In the genomic region with DNA sequence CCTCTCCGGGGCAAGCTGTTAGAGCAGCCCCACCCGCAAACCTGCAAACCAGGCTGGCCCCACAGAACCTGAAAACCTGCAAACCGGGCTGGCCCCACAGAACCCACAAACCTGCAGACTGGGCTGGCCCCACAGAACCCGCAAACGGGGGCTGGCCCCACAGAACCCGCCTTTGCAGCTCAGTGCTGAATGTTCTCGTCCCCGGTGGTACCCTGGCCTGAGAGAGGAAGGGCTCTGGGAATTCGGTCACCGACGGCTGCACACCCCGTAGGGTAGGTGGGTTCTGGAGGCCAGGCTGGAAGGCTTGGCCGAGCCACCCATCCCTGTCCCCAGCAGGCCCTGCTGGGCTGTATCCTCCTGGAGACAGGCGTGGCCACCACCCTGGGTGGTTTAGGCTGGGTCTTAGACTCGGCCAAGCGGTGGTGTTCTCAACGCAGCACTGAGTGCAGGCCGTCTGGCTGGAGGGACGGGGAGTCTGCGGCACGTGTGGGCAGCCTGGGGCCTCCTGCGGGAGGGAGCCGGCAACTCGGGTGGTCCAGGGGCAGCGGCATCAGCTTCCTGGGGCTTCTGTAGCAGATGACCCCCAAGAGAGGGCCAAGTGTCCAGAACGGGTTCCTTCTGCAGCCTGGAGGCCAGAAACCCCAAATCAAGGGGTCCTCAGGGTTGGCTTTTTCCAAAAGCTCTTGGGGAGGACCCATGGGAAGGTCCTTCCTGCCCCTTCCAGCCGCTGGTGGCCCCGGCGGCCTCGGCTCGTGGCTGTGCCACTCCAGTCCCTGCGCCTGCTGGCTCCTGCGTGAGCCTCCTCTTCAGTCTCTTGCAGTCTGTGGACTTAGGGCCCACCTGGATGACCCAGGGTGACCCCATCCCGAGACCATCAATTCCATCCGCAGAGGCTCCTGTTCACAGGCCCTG, we compare ENCODE assay signal across 32 cellular contexts. TPM values are rescaled to one million over a fixed set of nuclear protein-coding genes. Genes with fewer than 3 reads are reported as not detected.
DNase-seq lines count a peak whose midpoint lies in the region; ATAC-seq, FAIRE-seq and TF ChIP-seq lines count a peak whose summit lies in the region.
"Had no signal": no experiment of that assay in that cellular context is flagged by ENCODE, and none has a peak within 500 bp of the region (broad histone marks: within the 10 kb centered on the region; RNA-seq: fewer than 3 reads in every experiment).

No MANE protein-coding gene starts in this region.

- no peak overlapping the region for H4K91ac ChIP-seq in H1 (replicated peaks; ENCODE audit: insufficient read length, low read length)
- H4K91ac ChIP-seq in mesenchymal stem cell (ENCODE audit: low read length) = no peak overlapping the region

- H3K27me3 ChIP-seq in BLaER1 treated with 17β-estradiol and CSF1 and Interleukin-3, amounts not matched to agents 10 nM and 100 nM = peaks cover 14 to 53% (median 30%) of the 10 kb centered on the region in 11 experiments
- peaks cover 6 to 65% (median 48%) of the 10 kb centered on the region in 4 experiments for H3K27me3 ChIP-seq in H1 (replicated peaks in 1 of 4; ENCODE audit: control insufficient read depth in 3 of 4, extremely low read depth in 1 of 4, insufficient read depth in 3 of 4, low read length in 3 of 4)
- peaks cover 12 to 71% of the 10 kb centered on the region in 2 experiments for H3K27me3 ChIP-seq in mesenchymal stem cell (ENCODE audit: control insufficient read depth in 1 of 2, insufficient read depth in 1 of 2, low read length in 2 of 2)
- H3K27me3 ChIP-seq in osteoblast (ENCODE audit: insufficient read depth, low read length) = peaks cover 6% of the 10 kb centered on the region

- H3K79me1 ChIP-seq in H1 (ENCODE audit: low read depth, low read length) = no peaks in the 10 kb centered on the region
- H3K79me1 ChIP-seq in mesenchymal stem cell (replicated peaks; ENCODE audit: low read length, poor library complexity, severe bottlenecking) = no peaks in the 10 kb centered on the region

- H2AFZ ChIP-seq in H1 (ENCODE audit: low read length) = no peak overlapping the region
- H2AFZ ChIP-seq in mesenchymal stem cell (ENCODE audit: low read depth, low read length) = no peak overlapping the region
- no peak overlapping the region for H2AFZ ChIP-seq in osteoblast (ENCODE audit: low read length)

- H2BK20ac ChIP-seq in H1 (ENCODE audit: low read length) = no peak overlapping the region

- H3K79me2 ChIP-seq in H1 (ENCODE audit: control insufficient read depth in 1 of 2, insufficient read depth in 2 of 2, low read length in 2 of 2) (no peaks in the 10 kb centered on the region), osteoblast (ENCODE audit: insufficient read depth, low read length) (no peaks in the 10 kb centered on the region)

- H3K23me2 ChIP-seq in H1 (ENCODE audit: low read depth, low read length) = peaks cover 3% of the 10 kb centered on the region; the same call in 1 of the 2 replicates

- H3K9me3 ChIP-seq in BLaER1 treated with 17β-estradiol and CSF1 and Interleukin-3, amounts not matched to agents 10 nM and 100 nM (replicated peaks in 1 of 11) = no peaks in the 10 kb centered on the region
- H3K9me3 ChIP-seq in H1 (ENCODE audit: insufficient read depth in 2 of 2, low read depth in 1 of 2, low read length in 1 of 2) = no peaks in the 10 kb centered on the region
- no peaks in the 10 kb centered on the region for H3K9me3 ChIP-seq in mesenchymal stem cell (ENCODE audit: control insufficient read depth, low read length)
- no peaks in the 10 kb centered on the region for H3K9me3 ChIP-seq in osteoblast (ENCODE audit: low read depth, low read length)
- H3K9me3 ChIP-seq: A549, Caco-2 had no signal

- peak overlapping the region in 7 of 11 experiments; percentile 57 to 81 (median 71); a peak in 10 of 22 replicates for H3K4me2 ChIP-seq in BLaER1 treated with 17β-estradiol and CSF1 and Interleukin-3, amounts not matched to agents 10 nM and 100 nM
- H3K4me2 ChIP-seq in H1 (ENCODE audit: insufficient read depth in 1 of 2, low read depth in 2 of 2, low read length in 2 of 2) (no peak overlapping the region), mesenchymal stem cell (ENCODE audit: low read length, poor library complexity, severe bottlenecking) (no peak overlapping the region), osteoblast (ENCODE audit: insufficient read depth, low read length) (no peak overlapping the region)
- H3K4me2 ChIP-seq: A549 had no signal

- TF ChIP-seq POLR2A in H1 (IDR thresholded peaks at IDR 0.05; ENCODE audit: control extremely low read depth in 1 of 2, low read depth in 2 of 2, low read length in 2 of 2) = no peak

- H2BK5ac ChIP-seq in H1 (ENCODE audit: low read depth, low read length) (no peak overlapping the region), mesenchymal stem cell (ENCODE audit: low read depth, low read length, poor library complexity, severe bottlenecking) (no peak overlapping the region)

- H3K4me3 ChIP-seq in BLaER1 treated with 17β-estradiol and CSF1 and Interleukin-3, amounts not matched to agents 10 nM and 100 nM = no peak overlapping the region
- H3K4me3 ChIP-seq in H1 (ENCODE audit: extremely low read depth in 1 of 4, insufficient read depth in 2 of 4, low read depth in 3 of 4, low read length in 4 of 4) (no peak overlapping the region), mesenchymal stem cell (ENCODE audit: insufficient read depth in 1 of 2, low read depth in 1 of 2, low read length in 2 of 2) (no peak overlapping the region), osteoblast (ENCODE audit: insufficient read depth, low read length) (no peak overlapping the region)
- H3K4me3 ChIP-seq: A549, GM12878, K562, SK-N-MC had no signal

- no peak for FAIRE-seq in H1 (lab: Jason Lieb, UNC)
- FAIRE-seq: A549, GM12878, H54, K562 had no signal

- no peak for TF ChIP-seq RAD21 in H1 (IDR thresholded peaks at IDR 0.05 in 1 of 2, conservative IDR thresholded peaks at IDR 0.05 in 1 of 2; ENCODE audit: low read depth in 2 of 2, low read length in 2 of 2)

- H3K4ac ChIP-seq in H1 (replicated peaks; ENCODE audit: insufficient read length, low read depth, low read length) (no peak overlapping the region), mesenchymal stem cell (ENCODE audit: low read depth in 1 of 2, low read length in 2 of 2) (no peak overlapping the region)

- H2BK12ac ChIP-seq in H1 (ENCODE audit: low read depth, low read length) (no peak overlapping the region; the same call in 1 of the 2 replicates), mesenchymal stem cell (ENCODE audit: low read length in 2 of 2) (no peak overlapping the region)

- POLR2A ChIA-PET in H1 (lab: Charles Lee; ENCODE audit: partially characterized antibody) = no interaction called here

- 0 out of 22 replicates have a peak overlapping the region, but pooled peaks of 1 of the 11 experiments have one; percentile 17 for H3K9ac ChIP-seq in BLaER1 treated with 17β-estradiol and CSF1 and Interleukin-3, amounts not matched to agents 10 nM and 100 nM
- H3K9ac ChIP-seq in H1 (replicated peaks in 1 of 4; ENCODE audit: extremely low read depth in 1 of 4, low read depth in 3 of 4, low read length in 3 of 4) = no peak overlapping the region
- no peak overlapping the region for H3K9ac ChIP-seq in mesenchymal stem cell (ENCODE audit: low read length)

- H3K56ac ChIP-seq in H1 (replicated peaks; ENCODE audit: insufficient read length, low read depth, low read length) = no peak overlapping the region

- ATAC-seq in HG02763 (IDR thresholded peaks at IDR 0.05; ENCODE audit: unreplicated experiment) (no peak), GM21529 (IDR thresholded peaks at IDR 0.05; ENCODE audit: unreplicated experiment) (no peak)
- ATAC-seq: A549; CD8-positive, alpha-beta T cell; GM12878; K562 had no signal

- H2BK15ac ChIP-seq in H1 (ENCODE audit: low read length) (0 out of 2 replicates have a peak overlapping the region, but pooled peaks have one; percentile 29), mesenchymal stem cell (ENCODE audit: low read depth, poor library complexity, severe bottlenecking) (no peak overlapping the region)

- TF ChIP-seq EP300 in H1 (IDR thresholded peaks at IDR 0.05; ENCODE audit: borderline replicate concordance in 1 of 2, low read depth in 2 of 2, low read length in 2 of 2) = no peak

- no peak overlapping the region for H3K27ac ChIP-seq in BLaER1 treated with 17β-estradiol and CSF1 and Interleukin-3, amounts not matched to agents 10 nM and 100 nM
- H3K27ac ChIP-seq in H1 (ENCODE audit: low read depth, low read length) (no peak overlapping the region), mesenchymal stem cell (ENCODE audit: low read length, poor library complexity, severe bottlenecking) (no peak overlapping the region), osteoblast (ENCODE audit: low read depth, low read length) (no peak overlapping the region)
- H3K27ac ChIP-seq: A549, C4-2B, SK-N-MC had no signal

- H3K18ac ChIP-seq in H1 (ENCODE audit: extremely low read depth, low read length) (peak overlapping the region; percentile 48; the same call in 1 of the 2 replicates), mesenchymal stem cell (ENCODE audit: low read depth in 1 of 2, low read length in 2 of 2) (no peak overlapping the region)

- H3K14ac ChIP-seq in H1 (ENCODE audit: insufficient read length) (no peak overlapping the region), mesenchymal stem cell (ENCODE audit: low read length in 2 of 2) (no peak overlapping the region)

- CTCF ChIA-PET in H1 (lab: Charles Lee; ENCODE audit: partially characterized antibody) = interaction anchor here (1.0 to 6.8 kb wide), 15 partner anchors 8 to 161 kb away, joined by 3 to 48 read pairs (median 16); partner anchors contain the start of gene HGFAC

- no peak for DNase-seq in H1 (ENCODE audit: low read depth in 1 of 2, low spot score in 2 of 2)
- no peak for DNase-seq in mesenchymal stem cell
- DNase-seq in osteoblast (ENCODE audit: insufficient read length, low spot score, missing footprints) = peak; percentile 38
- DNase-seq in DMS79 (lab: John Stamatoyannopoulos, UW) = no peak
- DNase-seq in ureter (ENCODE audit: low spot score) = no peak
- DNase-seq: AML-193; Caco-2; CD8-positive, alpha-beta T cell; EL; GDM1; Kasumi-1; NCI-H1092 treated with DMSO at 0.1 percent for 48 hours; NCI-H1436 treated with DMSO at 0.1 percent for 48 hours; NCI-H187 treated with DMSO at 0.1 percent for 48 hours; NCI-H2107; NCI-H446; NCI-H524 treated with DMSO at 0.1 percent for 48 hours; NCI-H774; NK-92 treated with Interleukin-12 subunit alpha and Interleukin-12 subunit beta, amount 100 ng/mL, for 24 hours; RPMI8226; SHP77 treated with DMSO at 0.1 percent for 48 hours had no signal

- H3K36me3 ChIP-seq in BLaER1 treated with 17β-estradiol and CSF1 and Interleukin-3, amounts not matched to agents 10 nM and 100 nM = no peaks in the 10 kb centered on the region
- H3K36me3 ChIP-seq in H1 (ENCODE audit: control insufficient read depth in 2 of 4, insufficient read depth in 4 of 4, low read length in 3 of 4) (no peaks in the 10 kb centered on the region), mesenchymal stem cell (ENCODE audit: control insufficient read depth in 1 of 2, insufficient read depth in 2 of 2, low read depth in 1 of 2, low read length in 2 of 2) (no peaks in the 10 kb centered on the region), osteoblast (ENCODE audit: insufficient read depth, low read length) (no peaks in the 10 kb centered on the region)

- peaks cover 10 to 63% (median 45%) of the 10 kb centered on the region in 10 experiments for H3K4me1 ChIP-seq in BLaER1 treated with 17β-estradiol and CSF1 and Interleukin-3, amounts not matched to agents 10 nM and 100 nM
- H3K4me1 ChIP-seq in H1 (replicated peaks in 1 of 4; ENCODE audit: control insufficient read depth in 3 of 4, insufficient read depth in 4 of 4, low read length in 3 of 4) (peaks cover 0 to 19% (median 13%) of the 10 kb centered on the region in 4 experiments; a peak in 6 of 7 replicates), mesenchymal stem cell (ENCODE audit: control insufficient read depth, insufficient read depth, low read depth, low read length) (peaks cover 43% of the 10 kb centered on the region), osteoblast (ENCODE audit: insufficient read depth, low read length) (peaks cover 3% of the 10 kb centered on the region)
- H3K4me1 ChIP-seq: Caco-2 had no signal

- H4K8ac ChIP-seq in H1 (ENCODE audit: extremely low read depth, insufficient read depth, low read length) (peak overlapping the region; percentile 28; the same call in 1 of the 2 replicates), mesenchymal stem cell (ENCODE audit: low read length) (no peak overlapping the region)

- H4K5ac ChIP-seq in H1 (ENCODE audit: insufficient read length, low read depth, low read length) = no peak overlapping the region

- TF ChIP-seq CTCF in H1 (IDR thresholded peaks at IDR 0.05; ENCODE audit: control extremely low read depth in 1 of 3, insufficient read depth in 1 of 3, low read depth in 1 of 3, low read length in 3 of 3) (no peak), osteoblast (IDR thresholded peaks at IDR 0.05; ENCODE audit: extremely low read depth, low read depth, low read length) (no peak)

- H2AK5ac ChIP-seq in H1 (ENCODE audit: low read depth, low read length) = no peak overlapping the region
- H2AK5ac ChIP-seq in mesenchymal stem cell (ENCODE audit: low read length, severe bottlenecking) = peak overlapping the region; percentile 31

- WGBS in H1 (ENCODE audit: extremely low coverage in 1 of 2, insufficient coverage in 1 of 2, insufficient read length in 1 of 2, insufficient replicate concordance in 2 of 2, low coverage in 1 of 2, low lambda C conversion rate in 2 of 2, missing lambda C conversion rate in 1 of 2), 2 experiments = 84% methylated on average over 31 of the region's 35 CpGs; no CpG with 5 or more reads in 1 of the 2 experiments
- 83% methylated on average over 35 of the region's 35 CpGs for WGBS in mesenchymal stem cell

- H2BK120ac ChIP-seq in H1 (replicated peaks; ENCODE audit: low read depth, low read length) = no peak overlapping the region
- H2BK120ac ChIP-seq in mesenchymal stem cell (ENCODE audit: low read depth, low read length) = no peak overlapping the region

- H3K23ac ChIP-seq in H1 (ENCODE audit: insufficient read length) (no peak overlapping the region), mesenchymal stem cell (ENCODE audit: low read length in 2 of 2) (no peak overlapping the region)

- H4K20me1 ChIP-seq in BLaER1 treated with 17β-estradiol and CSF1 and Interleukin-3, amounts not matched to agents 10 nM and 100 nM = peaks cover 0 to 70% (median 0%) of the 10 kb centered on the region in 11 experiments; a peak in 9 of 22 replicates
- H4K20me1 ChIP-seq in H1 (replicated peaks in 1 of 2; ENCODE audit: control insufficient read depth in 1 of 2, insufficient read depth in 2 of 2, low read length in 2 of 2) = no peaks in the 10 kb centered on the region
- H4K20me1 ChIP-seq in osteoblast (ENCODE audit: insufficient read depth, low read length) = no peaks in the 10 kb centered on the region

RNA-seq across cellular contexts. Expression of gene DOK7, which starts 15.6 kb away (rescaled TPM):
- not detected in 2 replicates for total RNA-seq in H1 (2021; fragmentation: NEBNext Ultra II Directional; extraction: Animal tissue kit (Norgen Biotek cat#: 25700))
- polyA plus RNA-seq in H1 (2011; rRNA removed) = 0.32 and 0.36 TPM in 2 replicates
- polyA plus RNA-seq in H1 (2011; cell fraction: cytosol; rRNA removed) = 0.19 TPM
- 0.27 TPM for polyA plus RNA-seq in H1 (2011; cell fraction: nucleus; rRNA removed)
- 0.09 to 0.32 TPM (median 0.25 TPM) in 3 of 4 replicates, not detected in the other for polyA plus RNA-seq in H1 (2012, experiment 1 of 2)
- polyA plus RNA-seq in H1 (2012, experiment 2 of 2) = 0.09 TPM
- polyA plus RNA-seq in H1 (2013, experiment 1 of 2) = 0.14 TPM
- 0.13 TPM for polyA plus RNA-seq in H1 (2013, experiment 2 of 2)
- polyA minus RNA-seq in H1 (2011; rRNA and poly(A)+ RNA removed) = not detected in 2 replicates
- not detected for polyA minus RNA-seq in H1 (2011; cell fraction: cytosol; rRNA and poly(A)+ RNA removed)
- polyA minus RNA-seq in H1 (2011; cell fraction: nucleus; rRNA and poly(A)+ RNA removed) = not detected
- not detected for polyA plus RNA-seq in mesenchymal stem cell (2013, experiment 1 of 2)
- not detected for polyA plus RNA-seq in mesenchymal stem cell (2013, experiment 2 of 2)
- total RNA-seq in osteoblast (not detected in 2 replicates), ureter (4.5 TPM)
- total RNA-seq: CD8-positive, alpha-beta T cell; HT1080; K562 had no signal
- polyA plus RNA-seq: K562 had no signal

RNA-seq across cellular contexts. Expression of gene HGFAC, which starts 36.9 kb away (rescaled TPM):
- 0.15 TPM in 1 of 2 replicates, not detected in the other for total RNA-seq in H1 (2021; fragmentation: NEBNext Ultra II Directional; extraction: Animal tissue kit (Norgen Biotek cat#: 25700))
- 0.14 and 0.35 TPM in 2 replicates for polyA plus RNA-seq in H1 (2011; rRNA removed)
- 0.34 TPM for polyA plus RNA-seq in H1 (2011; cell fraction: cytosol; rRNA removed)
- 2.4 TPM for polyA plus RNA-seq in H1 (2011; cell fraction: nucleus; rRNA removed)
- 0.60 TPM in 1 of 4 replicates, not detected in the others for polyA plus RNA-seq in H1 (2012, experiment 1 of 2)
- polyA plus RNA-seq in H1 (2012, experiment 2 of 2) = not detected
- polyA plus RNA-seq in H1 (2013, experiment 1 of 2) = 0.10 TPM
- polyA plus RNA-seq in H1 (2013, experiment 2 of 2) = 0.07 TPM
- not detected in 2 replicates for polyA minus RNA-seq in H1 (2011; rRNA and poly(A)+ RNA removed)
- polyA minus RNA-seq in H1 (2011; cell fraction: cytosol; rRNA and poly(A)+ RNA removed) = not detected
- polyA minus RNA-seq in H1 (2011; cell fraction: nucleus; rRNA and poly(A)+ RNA removed) = not detected
- polyA plus RNA-seq in mesenchymal stem cell (2013, experiment 1 of 2) = 0.10 TPM
- polyA plus RNA-seq in mesenchymal stem cell (2013, experiment 2 of 2) = 0.01 TPM
- total RNA-seq in osteoblast = not detected in 2 replicates
- not detected for total RNA-seq in ureter
- total RNA-seq: CD8-positive, alpha-beta T cell; HT1080; K562; M059J had no signal
- polyA plus RNA-seq: GM12878 had no signal

RNA-seq across cellular contexts. Expression of gene LRPAP1, which starts 53.5 kb away (rescaled TPM):
- 101 and 106 TPM in 2 replicates for total RNA-seq in H1 (2021; fragmentation: NEBNext Ultra II Directional; extraction: Animal tissue kit (Norgen Biotek cat#: 25700))
- polyA plus RNA-seq in H1 (2011; rRNA removed) = 31.1 and 39.6 TPM in 2 replicates
- 80.4 TPM for polyA plus RNA-seq in H1 (2011; cell fraction: cytosol; rRNA removed)
- polyA plus RNA-seq in H1 (2011; cell fraction: nucleus; rRNA removed) = 79.1 TPM
- 76.1 to 129 TPM (median 105 TPM) in 4 replicates for polyA plus RNA-seq in H1 (2012, experiment 1 of 2)
- 55.3 TPM for polyA plus RNA-seq in H1 (2012, experiment 2 of 2)
- 89.8 TPM for polyA plus RNA-seq in H1 (2013, experiment 1 of 2)
- 106 TPM for polyA plus RNA-seq in H1 (2013, experiment 2 of 2)
- polyA minus RNA-seq in H1 (2011; rRNA and poly(A)+ RNA removed) = 31.4 and 55.9 TPM in 2 replicates
- 47.0 TPM for polyA minus RNA-seq in H1 (2011; cell fraction: cytosol; rRNA and poly(A)+ RNA removed)
- polyA minus RNA-seq in H1 (2011; cell fraction: nucleus; rRNA and poly(A)+ RNA removed) = 33.5 TPM
- 119 TPM for polyA plus RNA-seq in mesenchymal stem cell (2013, experiment 1 of 2)
- polyA plus RNA-seq in mesenchymal stem cell (2013, experiment 2 of 2) = 122 TPM
- total RNA-seq in osteoblast (79.3 and 82.9 TPM in 2 replicates), ureter (145 TPM)

Comparison
In these comparisons a context has a peak if more than half of its experiments do, and no peak if none do; other contexts are left out.
1. H3K4me2 ChIP-seq: peak in BLaER1 treated with 17β-estradiol and CSF1 and Interleukin-3, amounts not matched to agents 10 nM and 100 nM (7 of 11); none in H1 (0 of 2), mesenchymal stem cell (single experiment) and osteoblast (single experiment).